In the genomic region with DNA sequence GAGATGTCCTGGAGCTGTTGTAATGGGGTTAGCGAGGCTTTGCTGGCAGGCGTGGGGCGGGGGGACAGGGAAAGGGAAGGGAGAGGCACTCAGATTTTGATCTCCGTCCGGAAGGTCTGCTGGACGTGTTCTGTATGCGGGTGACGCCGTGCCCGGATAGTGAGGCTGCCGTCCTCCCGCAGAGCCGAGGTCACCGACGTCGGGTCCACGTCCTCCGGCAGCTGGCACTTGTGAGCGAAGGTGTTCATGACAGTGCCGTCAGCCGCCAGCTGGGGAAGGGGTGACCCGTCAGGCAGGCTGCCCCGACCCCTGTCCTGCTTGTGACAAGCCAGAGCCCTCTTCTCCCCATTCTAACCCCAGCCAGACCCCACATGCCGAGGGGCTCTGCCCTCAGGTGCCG, we compare ENCODE assay signal across 20 cellular contexts. TPM values are rescaled to one million over a fixed set of nuclear protein-coding genes. Genes with fewer than 3 reads are reported as not detected.
A peak's percentile ranks its signal among the peaks of the same experiment; 100 is the strongest.
DNase-seq lines count a peak whose midpoint lies in the region; ATAC-seq, FAIRE-seq and TF ChIP-seq lines count a peak whose summit lies in the region.
"Had no signal": no experiment of that assay in that cellular context is flagged by ENCODE, and none has a peak within 500 bp of the region (broad histone marks: within the 10 kb centered on the region; RNA-seq: fewer than 3 reads in every experiment).

No MANE protein-coding gene starts in this region.

- H3K4me1 ChIP-seq in BLaER1 = peaks cover 97% of the 10 kb centered on the region
- H3K4me1 ChIP-seq in HepG2 (ENCODE audit: insufficient read depth, low read length) = peaks cover 73% of the 10 kb centered on the region
- H3K4me1 ChIP-seq in skeletal muscle satellite cell (ENCODE audit: control insufficient read depth, insufficient read depth, low read length) = peaks cover 82% of the 10 kb centered on the region

- WGBS in HepG2 (ENCODE audit: low lambda C conversion rate) = 74% methylated on average over 5 of the region's 25 CpGs

- H3K9me3 Mint-ChIP-seq in chondrocyte (ENCODE audit: low read depth) (no peaks in the 10 kb centered on the region), glutamatergic neuron (ENCODE audit: unreplicated experiment) (peaks cover 11% of the 10 kb centered on the region), endothelial cell (ENCODE audit: unreplicated experiment) (no peaks in the 10 kb centered on the region)
- H3K9me3 Mint-ChIP-seq: CD4-positive, alpha-beta memory T cell; memory B cell; T-cell had no signal

- H3K9me3 ChIP-seq in BLaER1 (no peaks in the 10 kb centered on the region), HepG2 (ENCODE audit: low read length) (no peaks in the 10 kb centered on the region), skeletal muscle satellite cell (replicated peaks; ENCODE audit: low read length) (no peaks in the 10 kb centered on the region)
- H3K9me3 ChIP-seq: spleen had no signal

- H3K27me3 ChIP-seq in BLaER1 (no peaks in the 10 kb centered on the region), HepG2 (ENCODE audit: control insufficient read depth in 1 of 2, insufficient read depth in 2 of 2, low read length in 2 of 2) (peaks cover 10 to 70% of the 10 kb centered on the region in 2 experiments; a peak in 4 of 5 replicates), skeletal muscle satellite cell (ENCODE audit: control insufficient read depth, insufficient read depth, low read length) (no peaks in the 10 kb centered on the region)

- H3K9ac ChIP-seq in BLaER1 (peak overlapping the region; percentile 76), HepG2 (ENCODE audit: insufficient read depth, low read depth, low read length) (no peak overlapping the region), skeletal muscle satellite cell (ENCODE audit: low read depth, low read length) (peak overlapping the region; percentile 86)

- H3K4me3 ChIP-seq in BLaER1 = peak overlapping the region; percentile 22; the same call in 1 of the 2 replicates
- peak overlapping the region in 1 of 3 experiments; percentile 63; a peak in 1 of 6 replicates for H3K4me3 ChIP-seq in HepG2 (replicated peaks in 1 of 3; ENCODE audit: insufficient read depth in 1 of 3, low read depth in 2 of 3, low read length in 3 of 3)
- peak overlapping the region; percentile 61 for H3K4me3 ChIP-seq in skeletal muscle satellite cell (ENCODE audit: low read length)
- H3K4me3 ChIP-seq: spleen had no signal

- TF ChIP-seq RAD21 in HepG2 (CRISPR knock-in tag; IDR thresholded peaks at IDR 0.05) = no peak

- H3K27me3 Mint-ChIP-seq in chondrocyte (ENCODE audit: low read depth) (no peaks in the 10 kb centered on the region), glutamatergic neuron (ENCODE audit: unreplicated experiment) (peaks cover 4% of the 10 kb centered on the region), endothelial cell (ENCODE audit: unreplicated experiment) (peaks cover 10% of the 10 kb centered on the region)

- no peaks in the 10 kb centered on the region for H3K79me2 ChIP-seq in HepG2 (ENCODE audit: insufficient read depth, low read length)

- peak overlapping the region; percentile 92 for H3K4me2 ChIP-seq in BLaER1
- H3K4me2 ChIP-seq in HepG2 (ENCODE audit: low read depth, low read length) = peak overlapping the region; percentile 71; the same call in 1 of the 2 replicates
- H3K4me2 ChIP-seq in skeletal muscle satellite cell (ENCODE audit: low read length) = peak overlapping the region; percentile 83

- no peak for FAIRE-seq in HepG2 (lab: Jason Lieb, UNC)
- FAIRE-seq in GM19239 (lab: Jason Lieb, UNC) = no peak
- FAIRE-seq: islet of Langerhans had no signal

- peak overlapping the region; percentile 63 for H3K27ac Mint-ChIP-seq in chondrocyte (ENCODE audit: unreplicated experiment)
- no peak overlapping the region for H3K27ac Mint-ChIP-seq in glutamatergic neuron (ENCODE audit: unreplicated experiment)
- no peak overlapping the region for H3K27ac Mint-ChIP-seq in endothelial cell (ENCODE audit: unreplicated experiment)
- H3K27ac Mint-ChIP-seq: CD4-positive, alpha-beta memory T cell; memory B cell; T-cell had no signal

- no peak for TF ChIP-seq EP300 in HepG2 (IDR thresholded peaks at IDR 0.05; ENCODE audit: low read depth in 2 of 2, low read length in 2 of 2)
- TF ChIP-seq EP300 in HepG2 (CRISPR knock-in tag; IDR thresholded peaks at IDR 0.05; ENCODE audit: borderline replicate concordance) = no peak

- peak overlapping the region; percentile 75 for H3K4me3 Mint-ChIP-seq in chondrocyte (ENCODE audit: unreplicated experiment)
- no peak overlapping the region for H3K4me3 Mint-ChIP-seq in glutamatergic neuron (ENCODE audit: unreplicated experiment)
- no peak overlapping the region for H3K4me3 Mint-ChIP-seq in endothelial cell (ENCODE audit: unreplicated experiment)
- H3K4me3 Mint-ChIP-seq: CD4-positive, alpha-beta memory T cell; memory B cell; T-cell had no signal

- H3K36me3 ChIP-seq in BLaER1 (no peaks in the 10 kb centered on the region), HepG2 (replicated peaks in 1 of 2; ENCODE audit: control insufficient read depth in 1 of 2, insufficient read depth in 2 of 2, low read length in 2 of 2) (no peaks in the 10 kb centered on the region), skeletal muscle satellite cell (ENCODE audit: insufficient read depth, low read length) (no peaks in the 10 kb centered on the region)
- H3K36me3 ChIP-seq: spleen had no signal

- TF ChIP-seq POLR2A in HepG2 (IDR thresholded peaks at IDR 0.05; ENCODE audit: insufficient read depth in 1 of 2, low read depth in 2 of 2, low read length in 2 of 2) = no peak

- TF ChIP-seq CTCF in chondrocyte (IDR thresholded peaks at IDR 0.05) (no peak), HepG2 (CRISPR knock-in tag; IDR thresholded peaks at IDR 0.05) (no peak), glutamatergic neuron (IDR thresholded peaks at IDR 0.05; ENCODE audit: partially characterized antibody, unreplicated experiment) (no peak), endothelial cell (IDR thresholded peaks at IDR 0.05; ENCODE audit: unreplicated experiment) (no peak)

- no peak overlapping the region for H2AFZ ChIP-seq in HepG2 (ENCODE audit: low read length)

- no TSS peak for BruUV-seq in HepG2 (replicated peaks; lab: Mats Ljungman, UMichigan)

- DNase-seq in chondrocyte (ENCODE audit: low spot score) = peak; percentile 89
- DNase-seq in HepG2 (ENCODE audit: low spot score) = no peak
- no peak for DNase-seq in GM19239 (ENCODE audit: insufficient read length, low spot score)
- no peak for DNase-seq in glutamatergic neuron
- DNase-seq in posterior vena cava (ENCODE audit: low spot score) = no peak
- DNase-seq in endothelial cell (ENCODE audit: low spot score) = no peak
- DNase-seq: ACHN; activated CD8-positive, alpha-beta memory T cell treated with anti-CD3 and anti-CD28 coated beads for 24 hours; CD4-positive, alpha-beta memory T cell; KG1; NCI-H1417 treated with DMSO at 0.1 percent for 48 hours; occipital lobe; spleen; stimulated activated naive CD4-positive, alpha-beta T cell; T-cell had no signal

- H3K36me3 Mint-ChIP-seq in chondrocyte (ENCODE audit: low read depth) = peaks cover 4% of the 10 kb centered on the region
- H3K36me3 Mint-ChIP-seq in glutamatergic neuron (ENCODE audit: unreplicated experiment) = no peaks in the 10 kb centered on the region
- peaks cover 3% of the 10 kb centered on the region for H3K36me3 Mint-ChIP-seq in endothelial cell (ENCODE audit: low read depth, unreplicated experiment)
- H3K36me3 Mint-ChIP-seq: CD4-positive, alpha-beta memory T cell; memory B cell; T-cell had no signal

- no peaks in the 10 kb centered on the region for H4K20me1 ChIP-seq in BLaER1
- no peaks in the 10 kb centered on the region for H4K20me1 ChIP-seq in HepG2 (ENCODE audit: insufficient read depth, low read length)

- H3K27ac ChIP-seq in BLaER1 (peak overlapping the region; percentile 87), HepG2 (ENCODE audit: extremely low read length, insufficient read depth, low read length) (no peak overlapping the region)
- H3K27ac ChIP-seq: epithelial cell of prostate, spleen had no signal

- intact Hi-C loops in HepG2 (cut with micrococcal nuclease; ENCODE audit: unreplicated experiment) (no loop called here), posterior vena cava (cut with DNase I) (no loop called here)

- CTCF ChIA-PET in HepG2 (lab: Yijun Ruan, JAX; ENCODE audit: low intra/inter-chr PET ratio, low total read pairs) = no interaction called here

- POLR2A ChIA-PET in HepG2 (lab: Yijun Ruan, JAX) = no interaction called here

- no peak for ATAC-seq in HepG2
- ATAC-seq: T-cell had no signal

- in situ Hi-C loops in HepG2 (cut with HindIII; ENCODE audit: extremely low pct_ligation_motif_present, low pct_unique_long_range_greater_than_20kb) = no loop called here

- H3K4me1 Mint-ChIP-seq in chondrocyte (ENCODE audit: low read depth) = peaks cover 75% of the 10 kb centered on the region
- peaks cover 15% of the 10 kb centered on the region for H3K4me1 Mint-ChIP-seq in glutamatergic neuron (ENCODE audit: low read depth, unreplicated experiment)
- no peaks in the 10 kb centered on the region for H3K4me1 Mint-ChIP-seq in endothelial cell (ENCODE audit: unreplicated experiment)

RNA-seq across cellular contexts. Expression of a gene that starts 2.4 kb away (rescaled TPM):
- total RNA-seq in chondrocyte (61.2 to 160 TPM (median 160 TPM) in 3 replicates), HepG2 (2016; rRNA removed; fragmentation: Illumina TruSeq; extraction: Trizol) (not detected in 2 replicates), glutamatergic neuron (ENCODE audit: unreplicated experiment) (not detected), posterior vena cava (100 to 1,000 TPM; 272 to 588 TPM), endothelial cell (ENCODE audit: unreplicated experiment) (not detected)
- total RNA-seq in HepG2 (2016; cell fraction: cytosol; rRNA removed; fragmentation: Illumina TruSeq; extraction: Trizol; ENCODE audit: low read depth) = not detected in 2 replicates
- total RNA-seq in HepG2 (2016; cell fraction: insoluble cytoplasmic fraction; rRNA removed; fragmentation: Illumina TruSeq; extraction: Trizol) = not detected in 2 replicates
- not detected in 2 replicates for total RNA-seq in HepG2 (2016; cell fraction: membrane; rRNA removed; fragmentation: Illumina TruSeq; extraction: Trizol)
- total RNA-seq in HepG2 (2016; cell fraction: nucleus; rRNA removed; fragmentation: Illumina TruSeq; extraction: Trizol) = not detected in 2 replicates
- 0.10 and 0.20 TPM in 2 replicates for polyA plus RNA-seq in HepG2 (2011; rRNA removed)
- 0.05 and 0.16 TPM in 2 replicates for polyA plus RNA-seq in HepG2 (2011; cell fraction: cytosol; rRNA removed)
- polyA plus RNA-seq in HepG2 (2011; cell fraction: nucleus; rRNA removed) = 0.31 and 0.32 TPM in 2 replicates
- 0.20 TPM in 2 replicates for polyA plus RNA-seq in HepG2 (2012)
- polyA plus RNA-seq in HepG2 (2016; cell fraction: cytosol; fragmentation: Illumina TruSeq; extraction: Trizol; ENCODE audit: low read depth) = not detected in 2 replicates
- not detected in 2 replicates for polyA plus RNA-seq in HepG2 (2016; cell fraction: insoluble cytoplasmic fraction; fragmentation: Illumina TruSeq; extraction: Trizol; ENCODE audit: low read depth)
- polyA plus RNA-seq in HepG2 (2016; cell fraction: membrane; fragmentation: Illumina TruSeq; extraction: Trizol; ENCODE audit: low read depth) = not detected in 2 replicates
- not detected in 2 replicates for polyA plus RNA-seq in HepG2 (2016; cell fraction: nucleus; fragmentation: Illumina TruSeq; extraction: Trizol; ENCODE audit: insufficient read depth, low read depth)
- polyA minus RNA-seq in HepG2 (2011; rRNA and poly(A)+ RNA removed; ENCODE audit: low replicate concordance) = 0.47 TPM in 1 of 2 replicates, not detected in the other
- not detected in 2 replicates for polyA minus RNA-seq in HepG2 (2011; cell fraction: cytosol; rRNA and poly(A)+ RNA removed)
- 0.50 TPM in 1 of 2 replicates, not detected in the other for polyA minus RNA-seq in HepG2 (2011; cell fraction: nucleus; rRNA and poly(A)+ RNA removed)
- 0.51 and 5.9 TPM in 2 replicates for total RNA-seq in skeletal muscle satellite cell (2012; rRNA removed)
- total RNA-seq: CD4-positive, alpha-beta memory T cell; occipital lobe had no signal
- polyA plus RNA-seq: CD4-positive, alpha-beta memory T cell had no signal

RNA-seq across cellular contexts. Expression of a gene that starts 6.3 kb away (rescaled TPM):
- 0.12 to 0.31 TPM (median 0.21 TPM) in 3 replicates for total RNA-seq in chondrocyte
- total RNA-seq in HepG2 (2016; rRNA removed; fragmentation: Illumina TruSeq; extraction: Trizol) = not detected in 2 replicates
- not detected in 2 replicates for total RNA-seq in HepG2 (2016; cell fraction: cytosol; rRNA removed; fragmentation: Illumina TruSeq; extraction: Trizol; ENCODE audit: low read depth)
- total RNA-seq in HepG2 (2016; cell fraction: insoluble cytoplasmic fraction; rRNA removed; fragmentation: Illumina TruSeq; extraction: Trizol) = not detected in 2 replicates
- not detected in 2 replicates for total RNA-seq in HepG2 (2016; cell fraction: membrane; rRNA removed; fragmentation: Illumina TruSeq; extraction: Trizol)
- total RNA-seq in HepG2 (2016; cell fraction: nucleus; rRNA removed; fragmentation: Illumina TruSeq; extraction: Trizol) = not detected in 2 replicates
- 0.03 and 0.07 TPM in 2 replicates for polyA plus RNA-seq in HepG2 (2011; rRNA removed)
- not detected in 2 replicates for polyA plus RNA-seq in HepG2 (2011; cell fraction: cytosol; rRNA removed)
- polyA plus RNA-seq in HepG2 (2011; cell fraction: nucleus; rRNA removed) = 0.47 and 1.8 TPM in 2 replicates
- polyA plus RNA-seq in HepG2 (2012) = 0.25 TPM in 1 of 2 replicates, not detected in the other
- not detected in 2 replicates for polyA plus RNA-seq in HepG2 (2016; cell fraction: cytosol; fragmentation: Illumina TruSeq; extraction: Trizol; ENCODE audit: low read depth)
- polyA plus RNA-seq in HepG2 (2016; cell fraction: insoluble cytoplasmic fraction; fragmentation: Illumina TruSeq; extraction: Trizol; ENCODE audit: low read depth) = not detected in 2 replicates
- polyA plus RNA-seq in HepG2 (2016; cell fraction: membrane; fragmentation: Illumina TruSeq; extraction: Trizol; ENCODE audit: low read depth) = not detected in 2 replicates
- polyA plus RNA-seq in HepG2 (2016; cell fraction: nucleus; fragmentation: Illumina TruSeq; extraction: Trizol; ENCODE audit: insufficient read depth, low read depth) = not detected in 2 replicates
- 0.88 TPM in 1 of 2 replicates, not detected in the other for polyA minus RNA-seq in HepG2 (2011; rRNA and poly(A)+ RNA removed; ENCODE audit: low replicate concordance)
- not detected in 2 replicates for polyA minus RNA-seq in HepG2 (2011; cell fraction: cytosol; rRNA and poly(A)+ RNA removed)
- polyA minus RNA-seq in HepG2 (2011; cell fraction: nucleus; rRNA and poly(A)+ RNA removed) = 0.75 and 2.3 TPM in 2 replicates
- not detected in 2 replicates for total RNA-seq in skeletal muscle satellite cell (2012; rRNA removed)
- total RNA-seq in glutamatergic neuron (ENCODE audit: unreplicated experiment) = 0.34 TPM
- total RNA-seq in posterior vena cava = under 1 TPM; 0.51 to 0.90 TPM
- total RNA-seq in endothelial cell (ENCODE audit: unreplicated experiment) = not detected
- total RNA-seq: CD4-positive, alpha-beta memory T cell; occipital lobe; T-cell had no signal
- polyA plus RNA-seq: CD4-positive, alpha-beta memory T cell had no signal

RNA-seq across cellular contexts. Expression of a gene that starts 11.5 kb away (rescaled TPM):
- total RNA-seq in chondrocyte (not detected in 3 replicates), HepG2 (2016; rRNA removed; fragmentation: Illumina TruSeq; extraction: Trizol) (3.5 and 4.0 TPM in 2 replicates), glutamatergic neuron (ENCODE audit: unreplicated experiment) (not detected), posterior vena cava (not detected), endothelial cell (ENCODE audit: unreplicated experiment) (0.10 TPM)
- total RNA-seq in HepG2 (2016; cell fraction: cytosol; rRNA removed; fragmentation: Illumina TruSeq; extraction: Trizol; ENCODE audit: low read depth) = 1.8 and 2.0 TPM in 2 replicates
- total RNA-seq in HepG2 (2016; cell fraction: insoluble cytoplasmic fraction; rRNA removed; fragmentation: Illumina TruSeq; extraction: Trizol) = 3.9 and 4.6 TPM in 2 replicates
- total RNA-seq in HepG2 (2016; cell fraction: membrane; rRNA removed; fragmentation: Illumina TruSeq; extraction: Trizol) = 2.3 and 2.5 TPM in 2 replicates
- total RNA-seq in HepG2 (2016; cell fraction: nucleus; rRNA removed; fragmentation: Illumina TruSeq; extraction: Trizol) = 2.1 and 2.3 TPM in 2 replicates
- 10.5 and 12.8 TPM in 2 replicates for polyA plus RNA-seq in HepG2 (2011; rRNA removed)
- polyA plus RNA-seq in HepG2 (2011; cell fraction: cytosol; rRNA removed) = 6.1 and 9.4 TPM in 2 replicates
- polyA plus RNA-seq in HepG2 (2011; cell fraction: nucleus; rRNA removed) = 6.1 and 6.7 TPM in 2 replicates
- 5.5 and 6.6 TPM in 2 replicates for polyA plus RNA-seq in HepG2 (2012)
- polyA plus RNA-seq in HepG2 (2016; cell fraction: cytosol; fragmentation: Illumina TruSeq; extraction: Trizol; ENCODE audit: low read depth) = 1.3 and 1.6 TPM in 2 replicates
- 4.9 and 5.4 TPM in 2 replicates for polyA plus RNA-seq in HepG2 (2016; cell fraction: insoluble cytoplasmic fraction; fragmentation: Illumina TruSeq; extraction: Trizol; ENCODE audit: low read depth)
- polyA plus RNA-seq in HepG2 (2016; cell fraction: membrane; fragmentation: Illumina TruSeq; extraction: Trizol; ENCODE audit: low read depth) = 1.8 TPM in 2 replicates
- polyA plus RNA-seq in HepG2 (2016; cell fraction: nucleus; fragmentation: Illumina TruSeq; extraction: Trizol; ENCODE audit: insufficient read depth, low read depth) = 2.9 and 3.2 TPM in 2 replicates
- polyA minus RNA-seq in HepG2 (2011; rRNA and poly(A)+ RNA removed; ENCODE audit: low replicate concordance) = 14.4 TPM in 1 of 2 replicates, not detected in the other
- polyA minus RNA-seq in HepG2 (2011; cell fraction: cytosol; rRNA and poly(A)+ RNA removed) = 4.5 and 6.6 TPM in 2 replicates
- polyA minus RNA-seq in HepG2 (2011; cell fraction: nucleus; rRNA and poly(A)+ RNA removed) = 11.3 and 12.3 TPM in 2 replicates
- total RNA-seq in skeletal muscle satellite cell (2012; rRNA removed) = not detected in 2 replicates
- total RNA-seq: CD4-positive, alpha-beta memory T cell; spleen; T-cell had no signal
- polyA plus RNA-seq: CD4-positive, alpha-beta memory T cell; spleen had no signal

RNA-seq across cellular contexts. Expression of a gene that starts 28.1 kb away (rescaled TPM):
- total RNA-seq in chondrocyte = 0.57 to 0.69 TPM in 2 of 3 replicates, not detected in the other
- total RNA-seq in HepG2 (2016; rRNA removed; fragmentation: Illumina TruSeq; extraction: Trizol) = not detected in 2 replicates
- not detected in 2 replicates for total RNA-seq in HepG2 (2016; cell fraction: cytosol; rRNA removed; fragmentation: Illumina TruSeq; extraction: Trizol; ENCODE audit: low read depth)
- total RNA-seq in HepG2 (2016; cell fraction: insoluble cytoplasmic fraction; rRNA removed; fragmentation: Illumina TruSeq; extraction: Trizol) = not detected in 2 replicates
- not detected in 2 replicates for total RNA-seq in HepG2 (2016; cell fraction: membrane; rRNA removed; fragmentation: Illumina TruSeq; extraction: Trizol)
- total RNA-seq in HepG2 (2016; cell fraction: nucleus; rRNA removed; fragmentation: Illumina TruSeq; extraction: Trizol) = not detected in 2 replicates
- polyA plus RNA-seq in HepG2 (2011; rRNA removed) = 0.04 TPM in 1 of 2 replicates, not detected in the other
- not detected in 2 replicates for polyA plus RNA-seq in HepG2 (2011; cell fraction: cytosol; rRNA removed)
- 0.09 and 0.13 TPM in 2 replicates for polyA plus RNA-seq in HepG2 (2011; cell fraction: nucleus; rRNA removed)
- 0.08 TPM in 1 of 2 replicates, not detected in the other for polyA plus RNA-seq in HepG2 (2012)
- polyA plus RNA-seq in HepG2 (2016; cell fraction: cytosol; fragmentation: Illumina TruSeq; extraction: Trizol; ENCODE audit: low read depth) = not detected in 2 replicates
- polyA plus RNA-seq in HepG2 (2016; cell fraction: insoluble cytoplasmic fraction; fragmentation: Illumina TruSeq; extraction: Trizol; ENCODE audit: low read depth) = not detected in 2 replicates
- not detected in 2 replicates for polyA plus RNA-seq in HepG2 (2016; cell fraction: membrane; fragmentation: Illumina TruSeq; extraction: Trizol; ENCODE audit: low read depth)
- not detected in 2 replicates for polyA plus RNA-seq in HepG2 (2016; cell fraction: nucleus; fragmentation: Illumina TruSeq; extraction: Trizol; ENCODE audit: insufficient read depth, low read depth)
- polyA minus RNA-seq in HepG2 (2011; rRNA and poly(A)+ RNA removed; ENCODE audit: low replicate concordance) = not detected in 2 replicates
- polyA minus RNA-seq in HepG2 (2011; cell fraction: cytosol; rRNA and poly(A)+ RNA removed) = not detected in 2 replicates
- not detected in 2 replicates for polyA minus RNA-seq in HepG2 (2011; cell fraction: nucleus; rRNA and poly(A)+ RNA removed)
- not detected in 2 replicates for total RNA-seq in skeletal muscle satellite cell (2012; rRNA removed)
- total RNA-seq in glutamatergic neuron (ENCODE audit: unreplicated experiment) = not detected
- under 1 TPM; 0.62 to 0.88 TPM for total RNA-seq in posterior vena cava
- total RNA-seq in endothelial cell (ENCODE audit: unreplicated experiment) = 0.59 TPM
- total RNA-seq: CD4-positive, alpha-beta memory T cell; T-cell had no signal
- polyA plus RNA-seq: CD4-positive, alpha-beta memory T cell had no signal

RNA-seq across cellular contexts. Expression of a gene that starts 39.6 kb away (rescaled TPM):
- 23.9 to 30.8 TPM (median 27.2 TPM) in 3 replicates for total RNA-seq in chondrocyte
- total RNA-seq in HepG2 (2016; rRNA removed; fragmentation: Illumina TruSeq; extraction: Trizol) = 10.1 and 16.7 TPM in 2 replicates
- total RNA-seq in HepG2 (2016; cell fraction: cytosol; rRNA removed; fragmentation: Illumina TruSeq; extraction: Trizol; ENCODE audit: low read depth) = 7.6 and 9.2 TPM in 2 replicates
- 11.2 and 19.1 TPM in 2 replicates for total RNA-seq in HepG2 (2016; cell fraction: insoluble cytoplasmic fraction; rRNA removed; fragmentation: Illumina TruSeq; extraction: Trizol)
- 9.9 and 11.1 TPM in 2 replicates for total RNA-seq in HepG2 (2016; cell fraction: membrane; rRNA removed; fragmentation: Illumina TruSeq; extraction: Trizol)
- 17.0 and 18.5 TPM in 2 replicates for total RNA-seq in HepG2 (2016; cell fraction: nucleus; rRNA removed; fragmentation: Illumina TruSeq; extraction: Trizol)
- 17.0 and 21.0 TPM in 2 replicates for polyA plus RNA-seq in HepG2 (2011; rRNA removed)
- polyA plus RNA-seq in HepG2 (2011; cell fraction: cytosol; rRNA removed) = 10.1 and 18.8 TPM in 2 replicates
- polyA plus RNA-seq in HepG2 (2011; cell fraction: nucleus; rRNA removed) = 96.3 and 129 TPM in 2 replicates
- 7.7 and 12.7 TPM in 2 replicates for polyA plus RNA-seq in HepG2 (2012)
- polyA plus RNA-seq in HepG2 (2016; cell fraction: cytosol; fragmentation: Illumina TruSeq; extraction: Trizol; ENCODE audit: low read depth) = 3.5 and 3.6 TPM in 2 replicates
- 11.1 and 12.0 TPM in 2 replicates for polyA plus RNA-seq in HepG2 (2016; cell fraction: insoluble cytoplasmic fraction; fragmentation: Illumina TruSeq; extraction: Trizol; ENCODE audit: low read depth)
- polyA plus RNA-seq in HepG2 (2016; cell fraction: membrane; fragmentation: Illumina TruSeq; extraction: Trizol; ENCODE audit: low read depth) = 6.7 and 7.4 TPM in 2 replicates
- polyA plus RNA-seq in HepG2 (2016; cell fraction: nucleus; fragmentation: Illumina TruSeq; extraction: Trizol; ENCODE audit: insufficient read depth, low read depth) = 36.9 and 37.2 TPM in 2 replicates
- polyA minus RNA-seq in HepG2 (2011; rRNA and poly(A)+ RNA removed; ENCODE audit: low replicate concordance) = 46.0 and 46.5 TPM in 2 replicates
- polyA minus RNA-seq in HepG2 (2011; cell fraction: cytosol; rRNA and poly(A)+ RNA removed) = 6.1 and 9.8 TPM in 2 replicates
- polyA minus RNA-seq in HepG2 (2011; cell fraction: nucleus; rRNA and poly(A)+ RNA removed) = 14.4 and 22.9 TPM in 2 replicates
- total RNA-seq in skeletal muscle satellite cell (2012; rRNA removed) = 23.8 and 26.0 TPM in 2 replicates
- total RNA-seq in glutamatergic neuron (ENCODE audit: unreplicated experiment) = 86.9 TPM
- total RNA-seq in posterior vena cava = 10 to 100 TPM; 31.6 to 38.7 TPM
- total RNA-seq in endothelial cell (ENCODE audit: unreplicated experiment) = 33.6 TPM

Comparison
In these comparisons a context has a peak if more than half of its experiments do, and no peak if none do; other contexts are left out.
1. RNA of a gene that starts 2.4 kb away (total RNA-seq): 272 to 588 TPM in posterior vena cava and 61.2 to 160 TPM in chondrocyte; not detected in glutamatergic neuron (single experiment), not detected in HepG2 and not detected in endothelial cell (single experiment); every median in the first group is over 10 times any median in the second.
2. Peak in every context shown above with its lines, with median percentiles within 50 percentile points of each other: H3K4me2 ChIP-seq.